ENCODE assay signal across 15 cellular contexts in the genomic region with DNA sequence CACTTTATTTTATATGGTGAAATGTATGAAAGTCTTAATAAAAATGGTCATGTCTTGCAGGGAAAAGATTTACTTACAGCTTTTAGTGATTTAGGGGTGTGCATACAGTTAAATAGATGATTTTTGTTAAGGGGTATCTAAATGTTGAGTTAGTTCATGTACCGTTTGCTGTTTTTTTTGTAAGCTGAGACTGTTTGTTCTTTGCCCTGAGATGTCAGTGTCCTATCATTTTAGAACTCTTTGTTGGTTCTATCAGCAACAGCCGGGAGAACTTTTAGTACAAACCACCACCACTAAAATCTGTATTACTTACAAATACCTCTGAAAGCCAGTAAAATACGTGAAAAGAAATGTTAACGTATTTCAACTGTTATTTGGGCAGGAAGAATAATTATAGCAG. TPM values are rescaled to one million over a fixed set of nuclear protein-coding genes. Genes with fewer than 3 reads are reported as not detected.
DNase-seq lines count a peak whose midpoint lies in the region; ATAC-seq, FAIRE-seq and TF ChIP-seq lines count a peak whose summit lies in the region.
"Had no signal": no experiment of that assay in that cellular context is flagged by ENCODE, and none has a peak within 500 bp of the region (broad histone marks: within the 10 kb centered on the region; RNA-seq: fewer than 3 reads in every experiment).

No MANE protein-coding gene starts in this region.

- 85% methylated on average over 4 of the region's 4 CpGs for WGBS in K562 (ENCODE audit: insufficient coverage, low coverage, missing lambda C conversion rate)

- no peak overlapping the region for H3K4me3 Mint-ChIP-seq in activated naive CD8-positive, alpha-beta T cell
- H3K4me3 Mint-ChIP-seq in activated naive CD8-positive, alpha-beta T cell treated with anti-CD3 and anti-CD28 coated beads, Interleukin-2, amount 50 U/mL, for 24 hours: no peak overlapping the region
- H3K4me3 Mint-ChIP-seq in progenitor cell of endocrine pancreas (ENCODE audit: low read depth): no peak overlapping the region
- H3K4me3 Mint-ChIP-seq: CD4-positive, alpha-beta memory T cell had no signal

- H3K27me3 Mint-ChIP-seq in activated naive CD8-positive, alpha-beta T cell: no peaks in the 10 kb centered on the region
- H3K27me3 Mint-ChIP-seq in activated naive CD8-positive, alpha-beta T cell treated with anti-CD3 and anti-CD28 coated beads, Interleukin-2, amount 50 U/mL, for 24 hours: no peaks in the 10 kb centered on the region
- H3K27me3 Mint-ChIP-seq in progenitor cell of endocrine pancreas: no peaks in the 10 kb centered on the region
- H3K27me3 Mint-ChIP-seq: CD4-positive, alpha-beta memory T cell had no signal

- no peak for DNase-seq in activated naive CD8-positive, alpha-beta T cell treated with anti-CD3 and anti-CD28 coated beads, Interleukin-2, amount 50 U/mL, for 24 hours
- DNase-seq in K562 (ENCODE audit: extremely low read depth in 1 of 4, low spot score in 3 of 4) (no peak), left kidney (ENCODE audit: low read depth, low spot score) (peak; percentile 58), progenitor cell of endocrine pancreas (ENCODE audit: low spot score, unreplicated experiment) (no peak), NCI-H226 (no peak)
- DNase-seq: BE2C; CD4-positive, alpha-beta memory T cell; DMS79 had no signal

- H3K4me2 ChIP-seq in K562 (ENCODE audit: insufficient read depth, low read length): no peak overlapping the region

- H3K9ac ChIP-seq in K562 (ENCODE audit: insufficient read depth in 1 of 2, low read depth in 2 of 2, low read length in 2 of 2): no peak overlapping the region

- in situ Hi-C loops in K562 (cut with MboI): no loop called here

- no peaks in the 10 kb centered on the region for H3K9me1 ChIP-seq in K562 (ENCODE audit: control insufficient read depth, insufficient read depth, low read length)

- no peak for ATAC-seq in activated naive CD8-positive, alpha-beta T cell treated with anti-CD3 and anti-CD28 coated beads, Interleukin-2, amount 50 U/mL, for 24 hours
- ATAC-seq in K562: no peak
- ATAC-seq in GM21717 (IDR thresholded peaks at IDR 0.05; ENCODE audit: unreplicated experiment): no peak
- ATAC-seq: GM12878 had no signal

- TF ChIP-seq RAD21 in K562 (CRISPR knock-in tag; conservative IDR thresholded peaks at IDR 0.05 in 1 of 2, IDR thresholded peaks at IDR 0.05 in 1 of 2): no peak

- H3K9me3 Mint-ChIP-seq in activated naive CD8-positive, alpha-beta T cell (ENCODE audit: low read depth): no peaks in the 10 kb centered on the region
- H3K9me3 Mint-ChIP-seq in activated naive CD8-positive, alpha-beta T cell treated with anti-CD3 and anti-CD28 coated beads, Interleukin-2, amount 50 U/mL, for 24 hours: no peaks in the 10 kb centered on the region
- no peaks in the 10 kb centered on the region for H3K9me3 Mint-ChIP-seq in progenitor cell of endocrine pancreas (ENCODE audit: low read depth)
- H3K9me3 Mint-ChIP-seq: CD4-positive, alpha-beta memory T cell had no signal

- peak overlapping the region; percentile 46 for H3K27ac Mint-ChIP-seq in activated naive CD8-positive, alpha-beta T cell
- H3K27ac Mint-ChIP-seq in activated naive CD8-positive, alpha-beta T cell treated with anti-CD3 and anti-CD28 coated beads, Interleukin-2, amount 50 U/mL, for 24 hours: no peak overlapping the region
- peak overlapping the region; percentile 51 for H3K27ac Mint-ChIP-seq in progenitor cell of endocrine pancreas

- peak overlapping the region; percentile 64; the same call in 1 of the 3 replicates for H3K27ac ChIP-seq in K562 (ENCODE audit: extremely low read depth, low read depth, low read length)
- H3K27ac ChIP-seq: C4-2B had no signal

- H3K79me2 ChIP-seq in K562 (ENCODE audit: control insufficient read depth, insufficient read depth, low read length): no peaks in the 10 kb centered on the region

- no peaks in the 10 kb centered on the region for H3K27me3 ChIP-seq in K562 (ENCODE audit: control insufficient read depth in 2 of 2, insufficient read depth in 2 of 2, low read length in 2 of 2)
- H3K27me3 ChIP-seq: BE2C had no signal

- TF ChIP-seq POLR2A in K562 (conservative IDR thresholded peaks at IDR 0.05): no peak

- H4K20me1 ChIP-seq in K562 (replicated peaks; ENCODE audit: control insufficient read depth, insufficient read depth, low read length): no peaks in the 10 kb centered on the region

- no TSS peak for BruUV-seq in K562 (replicated peaks; lab: Mats Ljungman, UMichigan)

- peaks cover 5% of the 10 kb centered on the region for H3K4me1 Mint-ChIP-seq in activated naive CD8-positive, alpha-beta T cell (ENCODE audit: low read depth)
- peaks cover 4% of the 10 kb centered on the region for H3K4me1 Mint-ChIP-seq in activated naive CD8-positive, alpha-beta T cell treated with anti-CD3 and anti-CD28 coated beads, Interleukin-2, amount 50 U/mL, for 24 hours
- peaks cover 8% of the 10 kb centered on the region for H3K4me1 Mint-ChIP-seq in progenitor cell of endocrine pancreas (ENCODE audit: low read depth)

- H3K4me3 ChIP-seq in K562: no peak overlapping the region
- H3K4me3 ChIP-seq: GM12878, HAP-1 had no signal

- H3K36me3 Mint-ChIP-seq in activated naive CD8-positive, alpha-beta T cell: peaks cover 8% of the 10 kb centered on the region
- peaks cover 59% of the 10 kb centered on the region for H3K36me3 Mint-ChIP-seq in activated naive CD8-positive, alpha-beta T cell treated with anti-CD3 and anti-CD28 coated beads, Interleukin-2, amount 50 U/mL, for 24 hours (ENCODE audit: low read depth)
- H3K36me3 Mint-ChIP-seq in progenitor cell of endocrine pancreas (ENCODE audit: insufficient read depth): peaks cover 34% of the 10 kb centered on the region

- no peak for TF ChIP-seq CTCF in K562 (IDR thresholded peaks at IDR 0.05 in 2 of 3, conservative IDR thresholded peaks at IDR 0.05 in 1 of 3; ENCODE audit: insufficient read depth in 2 of 3, low read depth in 1 of 3, low read length in 3 of 3)
- no peak for TF ChIP-seq CTCF in progenitor cell of endocrine pancreas (IDR thresholded peaks at IDR 0.05; ENCODE audit: unreplicated experiment)

- H3K9me3 ChIP-seq in K562 (replicated peaks; ENCODE audit: control insufficient read depth, insufficient read depth, low read depth, low read length): no peaks in the 10 kb centered on the region
- H3K9me3 ChIP-seq: BE2C, HAP-1 had no signal

- CTCF ChIA-PET in K562 (lab: Yijun Ruan, JAX; ENCODE audit: low intra/inter-chr PET ratio): interaction anchor here (0.6 kb wide), 1 partner anchor 221 kb away, joined by 4 read pairs; no protein-coding TSS in a partner anchor

- no peak for FAIRE-seq in K562 (lab: Jason Lieb, UNC)
- FAIRE-seq: A204.1, GM12878, H1 had no signal

- intact Hi-C loops in K562 (cut with micrococcal nuclease): no loop called here

- POLR2A ChIA-PET in K562 (lab: Yijun Ruan, JAX): interaction anchor here (0.7 to 1.0 kb wide), 2 partner anchors 15 to 239 kb away, joined by 3 read pairs; no protein-coding TSS in a partner anchor

- no peak overlapping the region for H2AFZ ChIP-seq in K562 (ENCODE audit: low read depth, low read length)

- no peak for TF ChIP-seq EP300 in K562 (IDR thresholded peaks at IDR 0.05; ENCODE audit: low read length)

- H3K4me1 ChIP-seq in K562 (replicated peaks in 1 of 2; ENCODE audit: control insufficient read depth in 2 of 2, insufficient read depth in 2 of 2, low read length in 2 of 2): peaks cover 9 to 12% of the 10 kb centered on the region in 2 experiments; a peak in 4 of 5 replicates
- H3K4me1 ChIP-seq: BE2C had no signal

- H3K36me3 ChIP-seq in K562 (ENCODE audit: control insufficient read depth, insufficient read depth, low read length): peaks cover 42% of the 10 kb centered on the region; the same call in 2 of the 3 replicates

TF ChIP-seq in K562, 482 proteins besides CTCF, POLR2A, EP300 and RAD21 (continues in another document):
- TF ChIP-seq, protein P1, sequence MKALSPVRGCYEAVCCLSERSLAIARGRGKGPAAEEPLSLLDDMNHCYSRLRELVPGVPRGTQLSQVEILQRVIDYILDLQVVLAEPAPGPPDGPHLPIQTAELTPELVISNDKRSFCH (CRISPR knock-in tag; IDR thresholded peaks at IDR 0.05): no peak
- TF ChIP-seq, protein P1 (tag; IDR thresholded peaks at IDR 0.05): no peak
- no peak for TF ChIP-seq RBBP5 (IDR thresholded peaks at IDR 0.05; ENCODE audit: borderline replicate concordance, insufficient read depth, low read length, poor library complexity, severe bottlenecking)
- TF ChIP-seq ZFP1 (CRISPR knock-in tag; IDR thresholded peaks at IDR 0.05): no peak
- TF ChIP-seq, protein P2, sequence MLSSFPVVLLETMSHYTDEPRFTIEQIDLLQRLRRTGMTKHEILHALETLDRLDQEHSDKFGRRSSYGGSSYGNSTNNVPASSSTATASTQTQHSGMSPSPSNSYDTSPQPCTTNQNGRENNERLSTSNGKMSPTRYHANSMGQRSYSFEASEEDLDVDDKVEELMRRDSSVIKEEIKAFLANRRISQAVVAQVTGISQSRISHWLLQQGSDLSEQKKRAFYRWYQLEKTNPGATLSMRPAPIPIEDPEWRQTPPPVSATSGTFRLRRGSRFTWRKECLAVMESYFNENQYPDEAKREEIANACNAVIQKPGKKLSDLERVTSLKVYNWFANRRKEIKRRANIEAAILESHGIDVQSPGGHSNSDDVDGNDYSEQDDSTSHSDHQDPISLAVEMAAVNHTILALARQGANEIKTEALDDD (IDR thresholded peaks at IDR 0.05): no peak

RNA-seq across cellular contexts. Expression of a gene that starts 56.3 kb away (rescaled TPM):
- 33.3 and 49.4 TPM in 2 replicates for total RNA-seq in K562 (2011; cell fraction: chromatin; rRNA removed; ENCODE audit: low replicate concordance)
- 14.5 and 18.4 TPM in 2 replicates for total RNA-seq in K562 (2011; cell fraction: nucleolus; rRNA removed)
- total RNA-seq in K562 (2011; cell fraction: nucleoplasm; rRNA removed): 19.8 and 20.4 TPM in 2 replicates
- 13.4 and 17.9 TPM in 2 replicates for total RNA-seq in K562 (2014; rRNA removed)
- 17.1 and 20.9 TPM in 2 replicates for total RNA-seq in K562 (2014; rRNA removed; fragmentation: Illumina TruSeq; extraction: Trizol)
- 19.3 and 21.0 TPM in 2 replicates for total RNA-seq in K562 (2015; rRNA removed; fragmentation: Illumina TruSeq; extraction: Trizol)
- total RNA-seq in K562 (2021): 28.4 and 28.7 TPM in 2 replicates
- polyA plus RNA-seq in K562 (2011; rRNA removed): 14.3 and 22.1 TPM in 2 replicates
- 10.6 and 10.8 TPM in 2 replicates for polyA plus RNA-seq in K562 (2011; cell fraction: cytosol; rRNA removed)
- 6.9 and 7.8 TPM in 2 replicates for polyA plus RNA-seq in K562 (2011; cell fraction: nucleus; rRNA removed)
- 15.1 and 18.0 TPM in 2 replicates for polyA plus RNA-seq in K562 (2012)
- 24.7 and 25.1 TPM in 2 replicates for polyA plus RNA-seq in K562 (2014; fragmentation: Illumina TruSeq; extraction: Trizol)
- polyA plus RNA-seq in K562 (2014; fragmentation: Nextera tagmentation; extraction: Ambion mirVana): 1 to 10 TPM; 4.0 to 5.3 TPM
- 12.3 and 14.0 TPM in 2 replicates for polyA plus RNA-seq in K562 (2014; rRNA removed)
- 32.8 and 45.2 TPM in 2 replicates for polyA minus RNA-seq in K562 (2011; rRNA and poly(A)+ RNA removed)
- 12.0 and 21.4 TPM in 2 replicates for polyA minus RNA-seq in K562 (2011; cell fraction: cytosol; rRNA and poly(A)+ RNA removed)
- polyA minus RNA-seq in K562 (2011; cell fraction: nucleus; rRNA and poly(A)+ RNA removed): 10.4 and 16.4 TPM in 2 replicates
- total RNA-seq in progenitor cell of endocrine pancreas: 30.6 and 30.9 TPM in 2 replicates
